ENCODE assay signal across 1 cellular context in genomic region chr1:183296782-183297181, GRCh38.
TF ChIP-seq lines count a peak whose summit lies in the region.

No MANE protein-coding gene starts in this region.

TF ChIP-seq in H1, 55 proteins besides CTCF, POLR2A, EP300 and RAD21:
- TF ChIP-seq CBX8 (IDR thresholded peaks at IDR 0.05; ENCODE audit: borderline replicate concordance, low read depth, low read length), result no peak
- TF ChIP-seq TAF7 (optimal IDR thresholded peaks at IDR 0.05; ENCODE audit: borderline replicate concordance, low read depth, low read length), result no peak
- no peak for TF ChIP-seq HDAC2 (IDR thresholded peaks at IDR 0.05; ENCODE audit: borderline replicate concordance in 1 of 2, low read depth in 2 of 2, low read length in 2 of 2)
- no peak for TF ChIP-seq MAFK (IDR thresholded peaks at IDR 0.05; ENCODE audit: low read depth, low read length)
- TF ChIP-seq SIRT6 (IDR thresholded peaks at IDR 0.05; ENCODE audit: low read length), result no peak
- TF ChIP-seq BACH1 (IDR thresholded peaks at IDR 0.05; ENCODE audit: low read length), result no peak
- no peak for TF ChIP-seq E2F6 (IDR thresholded peaks at IDR 0.05)
- no peak for TF ChIP-seq SUZ12 (IDR thresholded peaks at IDR 0.05; ENCODE audit: low read length)
- no peak for TF ChIP-seq CEBPB (IDR thresholded peaks at IDR 0.05; ENCODE audit: low read depth, low read length)
- no peak for TF ChIP-seq NRF1 (IDR thresholded peaks at IDR 0.05; ENCODE audit: low read depth, low read length)
